8 cellular contexts compared by ENCODE assay signal in genomic region chr1:145965119-145965744, GRCh38. TPM values are rescaled to one million over a fixed set of nuclear protein-coding genes. Genes with fewer than 3 reads are reported as not detected.
DNase-seq lines count a peak whose midpoint lies in the region; ATAC-seq, FAIRE-seq and TF ChIP-seq lines count a peak whose summit lies in the region.

No MANE protein-coding gene starts in this region.

- H3K9me2 ChIP-seq in SK-N-SH = no peaks in the 10 kb centered on the region

- peak overlapping the region; percentile 77 to 78 for H3K4me3 ChIP-seq in SK-N-SH (ENCODE audit: low read depth in 2 of 2, low read length in 1 of 2)
- peak overlapping the region; percentile 81 to 91 for H3K4me3 ChIP-seq in kidney (ENCODE audit: low read length in 2 of 2)
- H3K4me3 ChIP-seq in subcutaneous abdominal adipose tissue (ENCODE audit: low read depth in 1 of 5, low read length in 5 of 5) = peak overlapping the region; percentile 81 to 98 (median 91)

- DNase-seq in SK-N-SH = no peak
- no peak for DNase-seq in activated naive CD8-positive, alpha-beta T cell treated with anti-CD3 and anti-CD28 coated beads, Interleukin-2, amount 50 U/mL, for 24 hours
- no peak for DNase-seq in kidney
- no peak for DNase-seq in NCI-H526 treated with DMSO at 0.1 percent for 48 hours (lab: John Stamatoyannopoulos, UW)
- no peak for DNase-seq in NCI-H510A treated with DMSO at 0.1 percent for 48 hours (lab: John Stamatoyannopoulos, UW)

- 7% methylated on average over 5 of the region's 5 CpGs for WGBS in SK-N-SH (ENCODE audit: low lambda C conversion rate)

- H3K27ac ChIP-seq in SK-N-SH (ENCODE audit: low read depth in 2 of 2, low read length in 1 of 2) (peak overlapping the region; percentile 83 to 89), kidney (ENCODE audit: low read depth in 2 of 2, low read length in 2 of 2) (peak overlapping the region in 1 of 2 donors; percentile 88), subcutaneous abdominal adipose tissue (ENCODE audit: low read depth, low read length) (peak overlapping the region; percentile 90)

- no peaks in the 10 kb centered on the region for H3K27me3 Mint-ChIP-seq in activated naive CD8-positive, alpha-beta T cell treated with anti-CD3 and anti-CD28 coated beads, Interleukin-2, amount 50 U/mL, for 24 hours

- 0 out of 2 replicates have a peak, but pooled peaks cover 4% of the 10 kb centered on the region for H3K79me2 ChIP-seq in SK-N-SH (ENCODE audit: insufficient read depth)

- no peaks in the 10 kb centered on the region for H4K20me1 ChIP-seq in SK-N-SH (ENCODE audit: insufficient read depth)

- peak overlapping the region; percentile 96 for H3K4me3 Mint-ChIP-seq in activated naive CD8-positive, alpha-beta T cell treated with anti-CD3 and anti-CD28 coated beads, Interleukin-2, amount 50 U/mL, for 24 hours

- peaks cover 19 to 31% of the 10 kb centered on the region in 2 experiments for H3K4me1 ChIP-seq in SK-N-SH (ENCODE audit: control insufficient read depth in 1 of 2, insufficient read depth in 2 of 2, low read depth in 1 of 2, low read length in 1 of 2)
- H3K4me1 ChIP-seq in kidney (ENCODE audit: control insufficient read depth in 1 of 2, insufficient read depth in 1 of 2, low read depth in 1 of 2, low read length in 2 of 2) = peaks cover 4 to 27% of the 10 kb centered on the region in 2 donors
- peaks cover 8 to 50% (median 49%) of the 10 kb centered on the region in 5 donors for H3K4me1 ChIP-seq in subcutaneous abdominal adipose tissue (ENCODE audit: control insufficient read depth in 5 of 5, insufficient read depth in 5 of 5, low read length in 5 of 5)

- peaks cover 15% of the 10 kb centered on the region for H3K36me3 Mint-ChIP-seq in activated naive CD8-positive, alpha-beta T cell treated with anti-CD3 and anti-CD28 coated beads, Interleukin-2, amount 50 U/mL, for 24 hours (ENCODE audit: low read depth)

- H2AFZ ChIP-seq in SK-N-SH (ENCODE audit: low read depth) = peak overlapping the region; percentile 92

- H3K27me3 ChIP-seq in SK-N-SH (ENCODE audit: insufficient read depth) = no peaks in the 10 kb centered on the region
- no peaks in the 10 kb centered on the region for H3K27me3 ChIP-seq in subcutaneous abdominal adipose tissue (ENCODE audit: control insufficient read depth in 5 of 5, insufficient read depth in 4 of 5, low read length in 5 of 5)

- H3K36me3 ChIP-seq in SK-N-SH (replicated peaks in 1 of 2; ENCODE audit: control insufficient read depth in 1 of 2, insufficient read depth in 2 of 2, low read length in 1 of 2) = peaks cover 0 to 7% of the 10 kb centered on the region in 2 experiments
- H3K36me3 ChIP-seq in kidney (ENCODE audit: control insufficient read depth in 1 of 2, insufficient read depth in 2 of 2, low read length in 2 of 2) = no peaks in the 10 kb centered on the region
- H3K36me3 ChIP-seq in subcutaneous abdominal adipose tissue (ENCODE audit: control insufficient read depth in 5 of 5, insufficient read depth in 5 of 5, low read length in 5 of 5) = no peaks in the 10 kb centered on the region

- H3K9me3 ChIP-seq in SK-N-SH (no peaks in the 10 kb centered on the region), kidney (ENCODE audit: control insufficient read depth in 1 of 2, low read length in 2 of 2) (peaks cover 0 to 4% of the 10 kb centered on the region in 2 donors), subcutaneous abdominal adipose tissue (ENCODE audit: control insufficient read depth in 5 of 5, low read length in 5 of 5) (peaks cover 0 to 7% (median 3%) of the 10 kb centered on the region in 5 donors)

- intact Hi-C loops in kidney (cut with DNase I) = loop anchor here (5.0 kb wide), 1 partner anchor 118 kb away; the partner anchor contains the start of gene NUDT17

- CTCF ChIA-PET in SK-N-SH (lab: Yijun Ruan, JAX) = interaction anchor here (0.7 to 5.5 kb wide), 8 partner anchors 12 to 119 kb away, joined by 3 to 36 read pairs (median 4); partner anchors contain the start of genes NUDT17 and RBM8A

- H3K9ac ChIP-seq in SK-N-SH = peak overlapping the region; percentile 56
- H3K9ac ChIP-seq in kidney (ENCODE audit: low read length in 2 of 2) = peak overlapping the region; percentile 83 to 92
- peak overlapping the region; percentile 63 to 96 (median 94) for H3K9ac ChIP-seq in subcutaneous abdominal adipose tissue (ENCODE audit: low read length in 5 of 5)

- POLR2A ChIA-PET in SK-N-SH (lab: Yijun Ruan, JAX) = interaction anchor here (0.6 to 3.8 kb wide), 4 partner anchors 14 to 106 kb away, joined by 3 to 31 read pairs (median 9); partner anchors contain the start of genes PEX11B, PIAS3 and RBM8A

- H3F3A ChIP-seq in SK-N-SH (replicated peaks; ENCODE audit: insufficient read depth) = peaks cover 24% of the 10 kb centered on the region

- TF ChIP-seq CTCF in SK-N-SH (IDR thresholded peaks at IDR 0.05) (no peak), kidney (IDR thresholded peaks at IDR 0.05; ENCODE audit: borderline replicate concordance, extremely low read depth, insufficient read depth) (no peak)

- TF ChIP-seq RAD21 in SK-N-SH (IDR thresholded peaks at IDR 0.05; ENCODE audit: low read length) = no peak

- TF ChIP-seq EP300 in SK-N-SH (IDR thresholded peaks at IDR 0.05; ENCODE audit: borderline replicate concordance in 1 of 2, low read depth in 1 of 2, low read length in 1 of 2) = no peak

- H3K4me2 ChIP-seq in SK-N-SH = peak overlapping the region; percentile 95

- H3K4me1 Mint-ChIP-seq in activated naive CD8-positive, alpha-beta T cell treated with anti-CD3 and anti-CD28 coated beads, Interleukin-2, amount 50 U/mL, for 24 hours = peaks cover 31% of the 10 kb centered on the region

- H3K9me3 Mint-ChIP-seq in activated naive CD8-positive, alpha-beta T cell treated with anti-CD3 and anti-CD28 coated beads, Interleukin-2, amount 50 U/mL, for 24 hours = peaks cover 8% of the 10 kb centered on the region

- ATAC-seq in SK-N-SH treated with all-trans-retinoic acid at 6 μM for 48 hours = no peak
- no peak for ATAC-seq in activated naive CD8-positive, alpha-beta T cell treated with anti-CD3 and anti-CD28 coated beads, Interleukin-2, amount 50 U/mL, for 24 hours
- ATAC-seq in HG03520 (IDR thresholded peaks at IDR 0.05; ENCODE audit: unreplicated experiment) = no peak

- no peak for FAIRE-seq in kidney (lab: Jason Lieb, UNC)

- H3K27ac Mint-ChIP-seq in activated naive CD8-positive, alpha-beta T cell treated with anti-CD3 and anti-CD28 coated beads, Interleukin-2, amount 50 U/mL, for 24 hours = peak overlapping the region; percentile 96

TF ChIP-seq in SK-N-SH treated with all-trans-retinoic acid at 6 μM for 48 hours, 23 proteins besides CTCF, POLR2A, EP300 and RAD21 (continues in another document):
- TF ChIP-seq PPARA (CRISPR knock-in tag; IDR thresholded peaks at IDR 0.05; ENCODE audit: borderline replicate concordance) = no peak
- no peak for TF ChIP-seq RARB (CRISPR knock-in tag; IDR thresholded peaks at IDR 0.05)
- TF ChIP-seq CSDC2 (CRISPR knock-in tag; IDR thresholded peaks at IDR 0.05) = no peak
- TF ChIP-seq GLIS3 (CRISPR knock-in tag; IDR thresholded peaks at IDR 0.05) = no peak
- TF ChIP-seq ZFP30 (CRISPR knock-in tag; IDR thresholded peaks at IDR 0.05) = no peak
- no peak for TF ChIP-seq CSRNP3 (CRISPR knock-in tag; IDR thresholded peaks at IDR 0.05)
- no peak for TF ChIP-seq ZNF565 (CRISPR knock-in tag; conservative IDR thresholded peaks at IDR 0.05; ENCODE audit: low read depth)
- no peak for TF ChIP-seq ZNF70 (CRISPR knock-in tag; IDR thresholded peaks at IDR 0.05)
- TF ChIP-seq ARNTL (CRISPR knock-in tag; IDR thresholded peaks at IDR 0.05; ENCODE audit: borderline replicate concordance, low read depth) = no peak
- no peak for TF ChIP-seq ZFP3 (CRISPR knock-in tag; IDR thresholded peaks at IDR 0.05)
- TF ChIP-seq BACH2 (CRISPR knock-in tag; IDR thresholded peaks at IDR 0.05; ENCODE audit: borderline replicate concordance) = no peak
- TF ChIP-seq TOX (CRISPR knock-in tag; IDR thresholded peaks at IDR 0.05; ENCODE audit: borderline replicate concordance) = no peak
- no peak for TF ChIP-seq TCF4 (CRISPR knock-in tag; IDR thresholded peaks at IDR 0.05; ENCODE audit: borderline replicate concordance)
- no peak for TF ChIP-seq SNAI2 (CRISPR knock-in tag; IDR thresholded peaks at IDR 0.05)

RNA-seq across cellular contexts. Expression of gene POLR3GL, which starts 0.7 kb away (rescaled TPM):
- 15.8 and 17.3 TPM in 2 replicates for polyA plus RNA-seq in SK-N-SH (2012; rRNA removed)
- polyA plus RNA-seq in SK-N-SH (2012; cell fraction: cytosol; rRNA removed) = 18.3 and 24.3 TPM in 2 replicates
- polyA plus RNA-seq in SK-N-SH (2012; cell fraction: nucleus; rRNA removed) = 12.2 and 13.1 TPM in 2 replicates
- 19.0 TPM for total RNA-seq in kidney
- 45.6 TPM for polyA plus RNA-seq in kidney (ENCODE audit: insufficient read depth, low read depth, low replicate concordance)

RNA-seq across cellular contexts. Expression of gene ANKRD34A, which starts 0.9 kb away (rescaled TPM):
- polyA plus RNA-seq in SK-N-SH (2012; rRNA removed) (2.6 and 3.6 TPM in 2 replicates), kidney (ENCODE audit: insufficient read depth, low read depth, low replicate concordance) (0.37 TPM)
- polyA plus RNA-seq in SK-N-SH (2012; cell fraction: cytosol; rRNA removed) = 1.7 and 2.4 TPM in 2 replicates
- 9.4 and 13.1 TPM in 2 replicates for polyA plus RNA-seq in SK-N-SH (2012; cell fraction: nucleus; rRNA removed)
- total RNA-seq in kidney = 0.76 TPM

RNA-seq across cellular contexts. Expression of gene LIX1L, which starts 7.4 kb away (rescaled TPM):
- 39.1 and 39.4 TPM in 2 replicates for polyA plus RNA-seq in SK-N-SH (2012; rRNA removed)
- polyA plus RNA-seq in SK-N-SH (2012; cell fraction: cytosol; rRNA removed) = 46.0 and 49.7 TPM in 2 replicates
- polyA plus RNA-seq in SK-N-SH (2012; cell fraction: nucleus; rRNA removed) = 22.1 and 26.1 TPM in 2 replicates
- 27.8 TPM for total RNA-seq in kidney
- polyA plus RNA-seq in kidney (ENCODE audit: insufficient read depth, low read depth, low replicate concordance) = 10.0 TPM

RNA-seq across cellular contexts. Expression of gene TXNIP, which starts 31.1 kb away (rescaled TPM):
- polyA plus RNA-seq in SK-N-SH (2012; rRNA removed) (44.6 and 77.3 TPM in 2 replicates), kidney (ENCODE audit: insufficient read depth, low read depth, low replicate concordance) (356 TPM)
- polyA plus RNA-seq in SK-N-SH (2012; cell fraction: cytosol; rRNA removed) = 60.3 and 73.3 TPM in 2 replicates
- polyA plus RNA-seq in SK-N-SH (2012; cell fraction: nucleus; rRNA removed) = 41.9 and 93.1 TPM in 2 replicates
- total RNA-seq in kidney = 1,197 TPM

RNA-seq across cellular contexts. Expression of gene RBM8A, which starts 37.9 kb away (rescaled TPM):
- polyA plus RNA-seq in SK-N-SH (2012; rRNA removed) (236 TPM in 2 replicates), kidney (ENCODE audit: insufficient read depth, low read depth, low replicate concordance) (105 TPM)
- 306 and 395 TPM in 2 replicates for polyA plus RNA-seq in SK-N-SH (2012; cell fraction: cytosol; rRNA removed)
- polyA plus RNA-seq in SK-N-SH (2012; cell fraction: nucleus; rRNA removed) = 80.7 and 82.7 TPM in 2 replicates
- total RNA-seq in kidney = 131 TPM
